7 cellular contexts compared by ENCODE assay signal in genomic region chr17:40087049-40087794, GRCh38. TPM values are rescaled to one million over a fixed set of nuclear protein-coding genes. Genes with fewer than 3 reads are reported as not detected.
A peak's percentile ranks its signal among the peaks of the same experiment; 100 is the strongest.
DNase-seq lines count a peak whose midpoint lies in the region; ATAC-seq lines count a peak whose summit lies in the region.
"Had no signal": no experiment of that assay in that cellular context is flagged by ENCODE, and none has a peak within 500 bp of the region (broad histone marks: within the 10 kb centered on the region; RNA-seq: fewer than 3 reads in every experiment).

No MANE protein-coding gene starts in this region.

- peak overlapping the region; percentile 3 for H3K27ac Mint-ChIP-seq in activated T-helper 17 cell treated with anti-CD3 and anti-CD28 coated beads, Interleukin-2, amount 50 U/mL, for 72 hours

- peaks cover 45% of the 10 kb centered on the region for H3K36me3 ChIP-seq in rectal smooth muscle tissue (ENCODE audit: control insufficient read depth, insufficient read depth, low read length)

- ATAC-seq in activated T-helper 17 cell treated with anti-CD3 and anti-CD28 coated beads, Interleukin-2, amount 50 U/mL, for 72 hours (replicated peaks), result no peak
- no peak for ATAC-seq in HG03460 (IDR thresholded peaks at IDR 0.05; ENCODE audit: unreplicated experiment)

- H3K27me3 ChIP-seq in rectal smooth muscle tissue (ENCODE audit: control insufficient read depth, insufficient read depth, low read length), result no peaks in the 10 kb centered on the region

- H3K9ac ChIP-seq in rectal smooth muscle tissue (ENCODE audit: low read length), result no peak overlapping the region

- H3K36me3 Mint-ChIP-seq in activated T-helper 17 cell treated with anti-CD3 and anti-CD28 coated beads, Interleukin-2, amount 50 U/mL, for 72 hours (ENCODE audit: low read depth), result peaks cover 29% of the 10 kb centered on the region

- H3K27ac ChIP-seq in rectal smooth muscle tissue (ENCODE audit: low read depth, low read length), result peak overlapping the region; percentile 33
- H3K27ac ChIP-seq: lower lobe of right lung, prostate gland had no signal

- H3K27me3 Mint-ChIP-seq in activated T-helper 17 cell treated with anti-CD3 and anti-CD28 coated beads, Interleukin-2, amount 50 U/mL, for 72 hours, result no peaks in the 10 kb centered on the region

- no peak overlapping the region for H3K4me3 Mint-ChIP-seq in activated T-helper 17 cell treated with anti-CD3 and anti-CD28 coated beads, Interleukin-2, amount 50 U/mL, for 72 hours

- no peak overlapping the region for H3K4me3 ChIP-seq in rectal smooth muscle tissue (ENCODE audit: low read length)
- H3K4me3 ChIP-seq: lower lobe of right lung, prostate gland had no signal

- H3K4me1 ChIP-seq in rectal smooth muscle tissue (ENCODE audit: control insufficient read depth, insufficient read depth, low read length), result peaks cover 27% of the 10 kb centered on the region
- H3K4me1 ChIP-seq: prostate gland had no signal

- DNase-seq in OCI-M1 (lab: John Stamatoyannopoulos, UW), result no peak
- DNase-seq: NCI-H2107 had no signal

- peaks cover 3% of the 10 kb centered on the region for H3K4me1 Mint-ChIP-seq in activated T-helper 17 cell treated with anti-CD3 and anti-CD28 coated beads, Interleukin-2, amount 50 U/mL, for 72 hours

- no peaks in the 10 kb centered on the region for H3K9me3 Mint-ChIP-seq in activated T-helper 17 cell treated with anti-CD3 and anti-CD28 coated beads, Interleukin-2, amount 50 U/mL, for 72 hours

RNA-seq across cellular contexts. Expression of gene NR1D1, which starts 13.2 kb away (rescaled TPM):
- 10 to 100 TPM; 12.2 to 21.8 TPM for total RNA-seq in activated T-helper 17 cell treated with anti-CD3 and anti-CD28 coated beads, Interleukin-2, amount 50 U/mL, for 72 hours

RNA-seq across cellular contexts. Expression of gene THRA, which starts 24.5 kb away (rescaled TPM):
- total RNA-seq in activated T-helper 17 cell treated with anti-CD3 and anti-CD28 coated beads, Interleukin-2, amount 50 U/mL, for 72 hours, result 10 to 100 TPM; 10.3 to 14.4 TPM

RNA-seq across cellular contexts. Expression of gene MED24, which starts 33.0 kb away (rescaled TPM):
- 100 to 1,000 TPM in 1 of 2 donors, 10 to 100 TPM in 1; 83.5 to 140 TPM for total RNA-seq in activated T-helper 17 cell treated with anti-CD3 and anti-CD28 coated beads, Interleukin-2, amount 50 U/mL, for 72 hours

RNA-seq across cellular contexts. Expression of gene MSL1, which starts 34.5 kb away (rescaled TPM):
- 100 to 1,000 TPM in 1 of 2 donors, 10 to 100 TPM in 1; 80.5 to 114 TPM for total RNA-seq in activated T-helper 17 cell treated with anti-CD3 and anti-CD28 coated beads, Interleukin-2, amount 50 U/mL, for 72 hours

RNA-seq across cellular contexts. Expression of gene CASC3, which starts 53.1 kb away (rescaled TPM):
- total RNA-seq in activated T-helper 17 cell treated with anti-CD3 and anti-CD28 coated beads, Interleukin-2, amount 50 U/mL, for 72 hours, result 100 to 1,000 TPM; 110 to 244 TPM
